Comparison of ENCODE assay signal across 8 cellular contexts in genomic region chr6:24775520-24776058, GRCh38. TPM values are rescaled to one million over a fixed set of nuclear protein-coding genes. Genes with fewer than 3 reads are reported as not detected.
DNase-seq lines count a peak whose midpoint lies in the region; ATAC-seq and TF ChIP-seq lines count a peak whose summit lies in the region.

No MANE protein-coding gene starts in this region.

- H3K36me3 ChIP-seq in IMR-90 (ENCODE audit: control insufficient read depth, insufficient read depth, low read length) (no peaks in the 10 kb centered on the region), sigmoid colon (peaks cover 0 to under 1% (median 0%) of the 10 kb centered on the region in 4 donors)

- no peak overlapping the region for H2BK20ac ChIP-seq in IMR-90 (ENCODE audit: low read depth, low read length)

- TF ChIP-seq POLR2A in IMR-90 (IDR thresholded peaks at IDR 0.05; ENCODE audit: low read depth, low read length) = no peak
- no peak for TF ChIP-seq POLR2A in sigmoid colon (IDR thresholded peaks at IDR 0.05)

- dilution Hi-C loops in IMR-90 (cut with HindIII; ENCODE audit: low sequenced_read_pairs, unreplicated experiment) = no loop called here

- no peak for TF ChIP-seq RAD21 in IMR-90 (IDR thresholded peaks at IDR 0.05; ENCODE audit: low read length)

- peak overlapping the region; percentile 92 for H3K9ac ChIP-seq in IMR-90 (ENCODE audit: low read depth, low read length)

- H4K20me1 ChIP-seq in IMR-90 (ENCODE audit: insufficient read depth, low read length) = peaks cover 11% of the 10 kb centered on the region

- in situ Hi-C loops in IMR-90 (cut with MboI; ENCODE audit: low sequenced_read_pairs) = no loop called here

- peak overlapping the region; percentile 61 for H3K56ac ChIP-seq in IMR-90 (ENCODE audit: extremely low read depth, insufficient read depth, low read length)

- intact Hi-C loops in IMR-90 (cut with micrococcal nuclease) = loop anchor here (2.0 to 5.0 kb wide), 4 partner anchors 55 to 295 kb away; no protein-coding TSS in a partner anchor
- intact Hi-C loops in activated T-helper 2 cell treated with anti-CD3 and anti-CD28 coated beads, Interferon-gamma antibody, Interleukin-2, Interleukin-4, amounts not matched to agents 10 μg/mL and 5 μg/mL and 100 μg/mL, durations not matched to agents 14 hours and 24 hours and 36 hours (cut with micrococcal nuclease) = loop anchor here (1.0 to 10.0 kb wide), 5 partner anchors 33 to 299 kb away; partner anchors contain the start of genes ACOT13 and TDP2
- intact Hi-C loops in sigmoid colon (cut with DNase I) = loop anchor here (2.0 to 10.0 kb wide), 2 partner anchors 193 to 281 kb away; partner anchors contain the start of gene ALDH5A1

- peak overlapping the region; percentile 61; the same call in 1 of the 2 replicates for H3K14ac ChIP-seq in IMR-90 (replicated peaks; ENCODE audit: low read depth, low read length)

- H3K4me2 ChIP-seq in IMR-90 (ENCODE audit: low read depth, low read length) = peak overlapping the region; percentile 92

- H3K9me3 ChIP-seq in IMR-90 (ENCODE audit: control insufficient read depth, insufficient read depth, low read length) (no peaks in the 10 kb centered on the region), sigmoid colon (no peaks in the 10 kb centered on the region)

- BruUV-seq in IMR-90 (replicated peaks; lab: Mats Ljungman, UMichigan) = TSS peak; percentile 14

- 0% methylated on average over 6 of the region's 20 CpGs; no CpG with 5 or more reads in 1 of the 2 experiments for WGBS in IMR-90 (ENCODE audit: extremely low coverage in 2 of 2, insufficient read length in 1 of 2), 2 experiments
- WGBS in sigmoid colon, 2 donors = 1 to 6% methylated on average over 20 of the region's 20 CpGs

- peak overlapping the region; percentile 10; the same call in 1 of the 2 replicates for H3K18ac ChIP-seq in IMR-90 (ENCODE audit: low read depth, low read length)

- H2BK120ac ChIP-seq in IMR-90 (ENCODE audit: low read depth, low read length) = no peak overlapping the region

- H3K36me3 Mint-ChIP-seq in activated T-helper 2 cell treated with anti-CD3 and anti-CD28 coated beads, Interferon-gamma antibody, Interleukin-2, Interleukin-4, amounts not matched to agents 10 μg/mL and 5 μg/mL and 100 μg/mL, durations not matched to agents 14 hours and 24 hours and 36 hours (ENCODE audit: low read depth) = peaks cover 38% of the 10 kb centered on the region

- peak overlapping the region; percentile 18; the same call in 1 of the 2 replicates for H2AK5ac ChIP-seq in IMR-90 (ENCODE audit: low read depth, low read length)

- peaks cover 8% of the 10 kb centered on the region for H3K4me1 ChIP-seq in IMR-90 (ENCODE audit: control insufficient read depth, insufficient read depth, low read length)
- H3K4me1 ChIP-seq in sigmoid colon = peaks cover 0 to 19% (median 5%) of the 10 kb centered on the region in 4 donors

- peak overlapping the region; percentile 13; the same call in 1 of the 3 replicates for H2BK15ac ChIP-seq in IMR-90 (ENCODE audit: low read depth, low read length)

- TF ChIP-seq CTCF in IMR-90 (conservative IDR thresholded peaks at IDR 0.05; ENCODE audit: low read depth, low read length) (no peak), sigmoid colon (IDR thresholded peaks at IDR 0.05) (no peak)

- TF ChIP-seq EP300 in sigmoid colon (IDR thresholded peaks at IDR 0.05) = no peak

- H3K27ac Mint-ChIP-seq in activated T-helper 2 cell treated with anti-CD3 and anti-CD28 coated beads, Interferon-gamma antibody, Interleukin-2, Interleukin-4, amounts not matched to agents 10 μg/mL and 5 μg/mL and 100 μg/mL, durations not matched to agents 14 hours and 24 hours and 36 hours = peak overlapping the region; percentile 98

- H3K27ac ChIP-seq in IMR-90 (ENCODE audit: insufficient read depth, low read length) (peak overlapping the region; percentile 71), sigmoid colon (peak overlapping the region; percentile 93 to 99 (median 98))

- no peaks in the 10 kb centered on the region for H3K27me3 ChIP-seq in IMR-90 (ENCODE audit: control insufficient read depth, insufficient read depth, low read length)
- no peaks in the 10 kb centered on the region for H3K27me3 ChIP-seq in sigmoid colon

- peaks cover 8 to 9% of the 10 kb centered on the region in 2 experiments; a peak in 1 of 4 replicates for H3K79me1 ChIP-seq in IMR-90 (ENCODE audit: low read depth in 1 of 2, low read length in 2 of 2)

- peak overlapping the region; percentile 86 for H3K23ac ChIP-seq in IMR-90 (ENCODE audit: low read depth, low read length)

- H3K4me3 ChIP-seq in IMR-90 (ENCODE audit: insufficient read depth, low read depth, low read length) = peak overlapping the region; percentile 87
- H3K4me3 ChIP-seq in sigmoid colon = peak overlapping the region; percentile 86 to 99 (median 97)

- no peaks in the 10 kb centered on the region for H3K9me1 ChIP-seq in IMR-90 (ENCODE audit: insufficient read depth, low read length)

- ATAC-seq in IMR-90 (ENCODE audit: low read depth) = peak; percentile 6; the same call in 1 of the 2 replicates

- peak overlapping the region; percentile 71 for H2BK5ac ChIP-seq in IMR-90 (ENCODE audit: low read depth, low read length, poor library complexity, severe bottlenecking)

- H3K27me3 Mint-ChIP-seq in activated T-helper 2 cell treated with anti-CD3 and anti-CD28 coated beads, Interferon-gamma antibody, Interleukin-2, Interleukin-4, amounts not matched to agents 10 μg/mL and 5 μg/mL and 100 μg/mL, durations not matched to agents 14 hours and 24 hours and 36 hours (ENCODE audit: low read depth) = no peaks in the 10 kb centered on the region

- H4K5ac ChIP-seq in IMR-90 (ENCODE audit: low read depth, low read length) = peak overlapping the region; percentile 6; the same call in 1 of the 2 replicates

- peak overlapping the region; percentile 13 for H2AK9ac ChIP-seq in IMR-90 (replicated peaks; ENCODE audit: low read depth, low read length, poor library complexity)

- POLR2A ChIA-PET in IMR-90 (lab: Charles Lee; ENCODE audit: unreplicated experiment) = interaction anchor here (0.6 kb wide), 1 partner anchor 32 kb away, joined by 3 read pairs; no protein-coding TSS in a partner anchor

- CTCF ChIA-PET in IMR-90 (lab: Yijun Ruan, JAX) = no interaction called here

- peak overlapping the region; percentile 7 to 30; a peak in 3 of 4 replicates for H4K8ac ChIP-seq in IMR-90 (ENCODE audit: low read depth in 2 of 2, low read length in 2 of 2)

- H3K4ac ChIP-seq in IMR-90 (ENCODE audit: low read depth, low read length) = peak overlapping the region; percentile 8; the same call in 1 of the 2 replicates

- peaks cover 33% of the 10 kb centered on the region for H3K4me1 Mint-ChIP-seq in activated T-helper 2 cell treated with anti-CD3 and anti-CD28 coated beads, Interferon-gamma antibody, Interleukin-2, Interleukin-4, amounts not matched to agents 10 μg/mL and 5 μg/mL and 100 μg/mL, durations not matched to agents 14 hours and 24 hours and 36 hours (ENCODE audit: low read depth)

- peak; percentile 64 for DNase-seq in activated naive CD4-positive, alpha-beta T cell treated with Interleukin-2 at 50 U/mL for 16 hours
- DNase-seq in activated naive CD4-positive, alpha-beta T cell (lab: John Stamatoyannopoulos, UW) = no peak
- peak; percentile 70 for DNase-seq in IMR-90
- DNase-seq in activated T-helper 2 cell treated with anti-CD3 and anti-CD28 coated beads, Interferon-gamma antibody, Interleukin-2, Interleukin-4, amounts not matched to agents 10 μg/mL and 5 μg/mL and 100 μg/mL, durations not matched to agents 14 hours and 24 hours and 36 hours (ENCODE audit: low spot score) = no peak
- peak; percentile 21 for DNase-seq in foreskin melanocyte
- DNase-seq in sigmoid colon = no peak
- no peak for DNase-seq in NCI-H524 (lab: John Stamatoyannopoulos, UW)
- no peak for DNase-seq in SHP77 (lab: John Stamatoyannopoulos, UW)

- peak overlapping the region; percentile 14; the same call in 1 of the 2 replicates for H4K91ac ChIP-seq in IMR-90 (ENCODE audit: insufficient read depth, low read depth, low read length)

- peak overlapping the region; percentile 92 for H2AFZ ChIP-seq in IMR-90 (replicated peaks; ENCODE audit: low read length, poor library complexity)

- no peaks in the 10 kb centered on the region for H3K9me3 Mint-ChIP-seq in activated T-helper 2 cell treated with anti-CD3 and anti-CD28 coated beads, Interferon-gamma antibody, Interleukin-2, Interleukin-4, amounts not matched to agents 10 μg/mL and 5 μg/mL and 100 μg/mL, durations not matched to agents 14 hours and 24 hours and 36 hours

- peak overlapping the region; percentile 98 for H3K4me3 Mint-ChIP-seq in activated T-helper 2 cell treated with anti-CD3 and anti-CD28 coated beads, Interferon-gamma antibody, Interleukin-2, Interleukin-4, amounts not matched to agents 10 μg/mL and 5 μg/mL and 100 μg/mL, durations not matched to agents 14 hours and 24 hours and 36 hours (ENCODE audit: low read depth)

TF ChIP-seq in IMR-90, 13 proteins besides CTCF, POLR2A, EP300 and RAD21 (continues in another document):
- no peak for TF ChIP-seq CHD1 (IDR thresholded peaks at IDR 0.05; ENCODE audit: low read depth, low read length)

RNA-seq across cellular contexts. Expression of gene GMNN, which starts 0.9 kb away (rescaled TPM):
- total RNA-seq in IMR-90 (2012; rRNA removed) (19.7 and 33.1 TPM in 2 replicates), sigmoid colon (1 to 10 TPM; 4.4 to 9.7 (median 8.2) TPM)
- polyA plus RNA-seq in IMR-90 (2012; rRNA removed) (21.1 and 22.2 TPM in 2 replicates), sigmoid colon (10 to 100 TPM; 35.7 to 71.7 (median 52.9) TPM)
- polyA plus RNA-seq in IMR-90 (2012; cell fraction: cytosol; rRNA removed) = 9.6 and 10.8 TPM in 2 replicates
- polyA plus RNA-seq in IMR-90 (2012; cell fraction: nucleus; rRNA removed; ENCODE audit: low replicate concordance) = 7.2 and 11.2 TPM in 2 replicates
- total RNA-seq in activated T-helper 2 cell treated with anti-CD3 and anti-CD28 coated beads, Interferon-gamma antibody, Interleukin-2, Interleukin-4, amounts not matched to agents 10 μg/mL and 5 μg/mL and 100 μg/mL, durations not matched to agents 14 hours and 24 hours and 36 hours = 68.5 and 71.5 TPM in 2 replicates

RNA-seq across cellular contexts. Expression of gene ARMH2, which starts 23.1 kb away (rescaled TPM):
- total RNA-seq in IMR-90 (2012; rRNA removed) (not detected in 2 replicates), sigmoid colon (not detected)
- polyA plus RNA-seq in IMR-90 (2012; rRNA removed) (not detected in 2 replicates), sigmoid colon (under 1 TPM in 1 of 3 donors, not detected in 2; 0.10 TPM)
- not detected in 2 replicates for polyA plus RNA-seq in IMR-90 (2012; cell fraction: cytosol; rRNA removed)
- not detected in 2 replicates for polyA plus RNA-seq in IMR-90 (2012; cell fraction: nucleus; rRNA removed; ENCODE audit: low replicate concordance)
- not detected in 2 replicates for total RNA-seq in activated T-helper 2 cell treated with anti-CD3 and anti-CD28 coated beads, Interferon-gamma antibody, Interleukin-2, Interleukin-4, amounts not matched to agents 10 μg/mL and 5 μg/mL and 100 μg/mL, durations not matched to agents 14 hours and 24 hours and 36 hours

RNA-seq across cellular contexts. Expression of gene C6orf62, which starts 56.6 kb away (rescaled TPM):
- total RNA-seq in IMR-90 (2012; rRNA removed) = 50.7 and 65.3 TPM in 2 replicates
- 37.4 and 47.5 TPM in 2 replicates for polyA plus RNA-seq in IMR-90 (2012; rRNA removed)
- 13.9 and 19.9 TPM in 2 replicates for polyA plus RNA-seq in IMR-90 (2012; cell fraction: cytosol; rRNA removed)
- 15.9 and 35.5 TPM in 2 replicates for polyA plus RNA-seq in IMR-90 (2012; cell fraction: nucleus; rRNA removed; ENCODE audit: low replicate concordance)
- 117 and 122 TPM in 2 replicates for total RNA-seq in activated T-helper 2 cell treated with anti-CD3 and anti-CD28 coated beads, Interferon-gamma antibody, Interleukin-2, Interleukin-4, amounts not matched to agents 10 μg/mL and 5 μg/mL and 100 μg/mL, durations not matched to agents 14 hours and 24 hours and 36 hours
- total RNA-seq in sigmoid colon = 10 to 100 TPM; 27.0 to 34.2 (median 32.3) TPM
- 10 to 100 TPM; 30.6 to 60.9 (median 37.9) TPM for polyA plus RNA-seq in sigmoid colon

Comparison
In these comparisons a context has a peak if more than half of its experiments do, and no peak if none do; other contexts are left out.
1. DNase-seq: peak in activated naive CD4-positive, alpha-beta T cell treated with Interleukin-2 at 50 U/mL for 16 hours (single experiment), IMR-90 (single experiment) and foreskin melanocyte (single experiment); none in activated naive CD4-positive, alpha-beta T cell (0 of 4), activated T-helper 2 cell treated with anti-CD3 and anti-CD28 coated beads, Interferon-gamma antibody, Interleukin-2, Interleukin-4, amounts not matched to agents 10 μg/mL and 5 μg/mL and 100 μg/mL, durations not matched to agents 14 hours and 24 hours and 36 hours (single experiment), sigmoid colon (single experiment), NCI-H524 (0 of 2) and SHP77 (0 of 2).